In genomic region chr2:39640681-39641080, GRCh38 we compare ENCODE assay signal across 28 cellular contexts. TPM values are rescaled to one million over a fixed set of nuclear protein-coding genes. Genes with fewer than 3 reads are reported as not detected.
"Had no signal": no experiment of that assay in that cellular context is flagged by ENCODE, and none has a peak within 500 bp of the region (broad histone marks: within the 10 kb centered on the region; RNA-seq: fewer than 3 reads in every experiment).

No MANE protein-coding gene starts in this region.

- ATAC-seq: activated CD8-positive, alpha-beta T cell treated with anti-CD3 and anti-CD28 coated beads for 36 hours; activated naive CD8-positive, alpha-beta T cell treated with anti-CD3 and anti-CD28 coated beads, Interleukin-2, amount 50 U/mL, for 24 hours; body of pancreas; effector memory CD8-positive, alpha-beta T cell; gastroesophageal sphincter; T-helper 17 cell had no signal

- H3K9me3 Mint-ChIP-seq: activated CD8-positive, alpha-beta T cell treated with anti-CD3 and anti-CD28 coated beads for 36 hours; activated naive CD4-positive, alpha-beta T cell treated with anti-CD3 and anti-CD28 coated beads for 36 hours; activated naive CD4-positive, alpha-beta T cell treated with anti-CD3 and anti-CD28 coated beads, Interleukin-2, amount 50 U/mL, for 24 hours; activated naive CD8-positive, alpha-beta T cell treated with anti-CD3 and anti-CD28 coated beads for 36 hours; activated naive CD8-positive, alpha-beta T cell treated with anti-CD3 and anti-CD28 coated beads, Interleukin-2, amount 50 U/mL, for 24 hours; activated T-helper 1 cell treated with anti-CD3 and anti-CD28 coated beads, Interleukin-12 subunit alpha, Interleukin-12 subunit beta, Interleukin-2, Interleukin-4 antibody, amounts not matched to agents 30 ng/mL and 10 ng/mL and 1 ng/mL, durations not matched to agents 14 hours and 24 hours and 36 hours; activated T-helper 2 cell treated with anti-CD3 and anti-CD28 coated beads, Interferon-gamma antibody, Interleukin-2, Interleukin-4, amounts not matched to agents 10 μg/mL and 5 μg/mL and 100 μg/mL, durations not matched to agents 14 hours and 24 hours and 36 hours; effector memory CD8-positive, alpha-beta T cell; T-helper 2 cell treated with Interferon-gamma antibody and Interleukin-4, amounts not matched to agents 5 μg/mL and 100 μg/mL, for 36 hours had no signal

- H3K9me3 ChIP-seq: adrenal gland, body of pancreas, esophagus squamous epithelium, gastroesophageal sphincter, heart right ventricle had no signal

- DNase-seq: activated CD4-positive, alpha-beta T cell treated with anti-CD3 and anti-CD28 coated beads for 4 hours; activated CD4-positive, alpha-beta T cell treated with anti-CD3 and anti-CD28 coated beads, Interleukin-2, amount 50 U/mL, for 1 hour; activated CD4-positive, alpha-beta T cell treated with anti-CD3 and anti-CD28 coated beads, Interleukin-2, amount 50 U/mL, for 48 hours; activated CD4-positive, CD25-positive, alpha-beta regulatory T cell; activated CD4-positive, CD25-positive, alpha-beta regulatory T cell treated with anti-CD3 and anti-CD28 coated beads, Interleukin-2, amount 50 U/mL, for 72 hours; activated CD8-positive, alpha-beta memory T cell treated with anti-CD3 and anti-CD28 coated beads for 24 hours; activated CD8-positive, alpha-beta T cell treated with anti-CD3 and anti-CD28 coated beads for 36 hours; activated effector memory CD4-positive, alpha-beta T cell treated with anti-CD3 and anti-CD28 coated beads, Interleukin-2, amount 50 U/mL, for 16 hours; activated naive CD4-positive, alpha-beta T cell treated with anti-CD3 and anti-CD28 coated beads for 36 hours; activated naive CD8-positive, alpha-beta T cell treated with anti-CD3 and anti-CD28 coated beads for 36 hours; activated naive CD8-positive, alpha-beta T cell treated with anti-CD3 and anti-CD28 coated beads, Interleukin-2, amount 50 U/mL, for 24 hours; aorta; body of pancreas; cortex of kidney; dermis blood vessel endothelial cell; effector CD4-positive, alpha-beta T cell; effector memory CD8-positive, alpha-beta T cell; esophagus squamous epithelium; T-helper 1 cell; T-helper 17 cell; T1000 had no signal

- H3K27me3 ChIP-seq: adrenal gland, body of pancreas, esophagus squamous epithelium, gastroesophageal sphincter, heart right ventricle had no signal

- H3K27ac Mint-ChIP-seq: activated CD8-positive, alpha-beta T cell treated with anti-CD3 and anti-CD28 coated beads for 36 hours; activated naive CD4-positive, alpha-beta T cell treated with anti-CD3 and anti-CD28 coated beads for 36 hours; activated naive CD4-positive, alpha-beta T cell treated with anti-CD3 and anti-CD28 coated beads, Interleukin-2, amount 50 U/mL, for 24 hours; activated naive CD8-positive, alpha-beta T cell treated with anti-CD3 and anti-CD28 coated beads for 36 hours; activated naive CD8-positive, alpha-beta T cell treated with anti-CD3 and anti-CD28 coated beads, Interleukin-2, amount 50 U/mL, for 24 hours; activated T-helper 1 cell treated with anti-CD3 and anti-CD28 coated beads, Interleukin-12 subunit alpha, Interleukin-12 subunit beta, Interleukin-2, Interleukin-4 antibody, amounts not matched to agents 30 ng/mL and 10 ng/mL and 1 ng/mL, durations not matched to agents 14 hours and 24 hours and 36 hours; activated T-helper 2 cell treated with anti-CD3 and anti-CD28 coated beads, Interferon-gamma antibody, Interleukin-2, Interleukin-4, amounts not matched to agents 10 μg/mL and 5 μg/mL and 100 μg/mL, durations not matched to agents 14 hours and 24 hours and 36 hours; effector memory CD8-positive, alpha-beta T cell; T-helper 17 cell; T-helper 2 cell treated with Interferon-gamma antibody and Interleukin-4, amounts not matched to agents 5 μg/mL and 100 μg/mL, for 36 hours had no signal

- H3K36me3 Mint-ChIP-seq: activated naive CD4-positive, alpha-beta T cell treated with anti-CD3 and anti-CD28 coated beads, Interleukin-2, amount 50 U/mL, for 24 hours; activated naive CD8-positive, alpha-beta T cell treated with anti-CD3 and anti-CD28 coated beads for 36 hours had no signal

- H3K4me3 ChIP-seq: adrenal gland, body of pancreas, esophagus squamous epithelium, gastroesophageal sphincter, heart right ventricle had no signal

- H3K27me3 Mint-ChIP-seq: activated naive CD4-positive, alpha-beta T cell treated with anti-CD3 and anti-CD28 coated beads, Interleukin-2, amount 50 U/mL, for 24 hours; activated naive CD8-positive, alpha-beta T cell treated with anti-CD3 and anti-CD28 coated beads for 36 hours had no signal

- H3K27ac ChIP-seq: adrenal gland, body of pancreas, esophagus squamous epithelium, gastroesophageal sphincter had no signal

- H3K4me1 Mint-ChIP-seq: activated naive CD4-positive, alpha-beta T cell treated with anti-CD3 and anti-CD28 coated beads, Interleukin-2, amount 50 U/mL, for 24 hours; activated naive CD8-positive, alpha-beta T cell treated with anti-CD3 and anti-CD28 coated beads for 36 hours; activated naive CD8-positive, alpha-beta T cell treated with anti-CD3 and anti-CD28 coated beads, Interleukin-2, amount 50 U/mL, for 24 hours had no signal

- H3K36me3 ChIP-seq: adrenal gland, esophagus squamous epithelium, gastroesophageal sphincter, heart right ventricle had no signal

- H3K4me3 Mint-ChIP-seq: activated CD8-positive, alpha-beta T cell treated with anti-CD3 and anti-CD28 coated beads for 36 hours; activated naive CD4-positive, alpha-beta T cell treated with anti-CD3 and anti-CD28 coated beads for 36 hours; activated naive CD4-positive, alpha-beta T cell treated with anti-CD3 and anti-CD28 coated beads, Interleukin-2, amount 50 U/mL, for 24 hours; activated naive CD8-positive, alpha-beta T cell treated with anti-CD3 and anti-CD28 coated beads for 36 hours; activated naive CD8-positive, alpha-beta T cell treated with anti-CD3 and anti-CD28 coated beads, Interleukin-2, amount 50 U/mL, for 24 hours; activated T-helper 1 cell treated with anti-CD3 and anti-CD28 coated beads, Interleukin-12 subunit alpha, Interleukin-12 subunit beta, Interleukin-2, Interleukin-4 antibody, amounts not matched to agents 30 ng/mL and 10 ng/mL and 1 ng/mL, durations not matched to agents 14 hours and 24 hours and 36 hours; effector memory CD8-positive, alpha-beta T cell; T-helper 17 cell; T-helper 2 cell treated with Interferon-gamma antibody and Interleukin-4, amounts not matched to agents 5 μg/mL and 100 μg/mL, for 36 hours had no signal

RNA-seq across cellular contexts. Expression of gene TMEM178A, which starts 25.0 kb away (rescaled TPM):
- total RNA-seq: activated T-helper 1 cell treated with anti-CD3 and anti-CD28 coated beads, Interleukin-12 subunit alpha, Interleukin-12 subunit beta, Interleukin-2, Interleukin-4 antibody, amounts not matched to agents 30 ng/mL and 10 ng/mL and 1 ng/mL, durations not matched to agents 14 hours and 24 hours and 36 hours; dermis blood vessel endothelial cell had no signal
